Comparison of ENCODE assay signal across 1 cellular context in genomic region chr2:68828887-68829708, GRCh38.
TF ChIP-seq lines count a peak whose summit lies in the region.

No MANE protein-coding gene starts in this region.

TF ChIP-seq in K562, 482 proteins besides CTCF, POLR2A, EP300 and RAD21 (continued from another document and continues in another):
- TF ChIP-seq CUX1 (CRISPR knock-in tag; IDR thresholded peaks at IDR 0.05) (peak; percentile 24; the same call in 1 of the 2 replicates), CTBP1 (IDR thresholded peaks at IDR 0.05; ENCODE audit: borderline replicate concordance) (peak; percentile 86), ATF7 (IDR thresholded peaks at IDR 0.05) (0 out of 2 replicates have a peak, but pooled peaks have one; percentile 58), JUNB (CRISPR knock-in tag; conservative IDR thresholded peaks at IDR 0.05) (no peak), ZNF3 (CRISPR knock-in tag; IDR thresholded peaks at IDR 0.05) (no peak), ELF2 (CRISPR knock-in tag; IDR thresholded peaks at IDR 0.05) (no peak), TARDBP (IDR thresholded peaks at IDR 0.05) (0 out of 2 replicates have a peak, but pooled peaks have one; percentile 22), MTF1 (CRISPR knock-in tag; IDR thresholded peaks at IDR 0.05; ENCODE audit: borderline replicate concordance) (no peak), NR2C1 (IDR thresholded peaks at IDR 0.05) (0 out of 2 replicates have a peak, but pooled peaks have one; percentile 27), NR2C1 (tag; IDR thresholded peaks at IDR 0.05) (no peak), MIER1 (IDR thresholded peaks at IDR 0.05; ENCODE audit: low read depth) (no peak), ZNF766 (CRISPR knock-in tag; conservative IDR thresholded peaks at IDR 0.05) (no peak), FOSL1 (tag; conservative IDR thresholded peaks at IDR 0.05) (peak; percentile 70; the same call in 1 of the 2 replicates), U2AF1 (optimal IDR thresholded peaks at IDR 0.05; ENCODE audit: low read depth, low read length) (no peak), BHLHE40 (IDR thresholded peaks at IDR 0.05; ENCODE audit: low read length) (peak; percentile 98), SNIP1 (IDR thresholded peaks at IDR 0.05; ENCODE audit: low read depth) (no peak), FUS (optimal IDR thresholded peaks at IDR 0.05; ENCODE audit: low read depth, low read length) (no peak), ZNF699 (CRISPR knock-in tag; IDR thresholded peaks at IDR 0.05; ENCODE audit: insufficient replicate concordance) (no peak), ZNF134 (CRISPR knock-in tag; conservative IDR thresholded peaks at IDR 0.05) (no peak), ZBTB8A (IDR thresholded peaks at IDR 0.05; ENCODE audit: partially characterized antibody) (no peak), SPI1 (IDR thresholded peaks at IDR 0.05; ENCODE audit: borderline replicate concordance, low read depth, low read length) (peak; percentile 92), ZNF253 (CRISPR knock-in tag; conservative IDR thresholded peaks at IDR 0.05) (no peak), CHD2 (IDR thresholded peaks at IDR 0.05; ENCODE audit: low read depth, low read length) (no peak), RAD51 (IDR thresholded peaks at IDR 0.05; ENCODE audit: borderline replicate concordance, low read depth) (peak; percentile 94), ZNF280B (CRISPR knock-in tag; IDR thresholded peaks at IDR 0.05) (no peak), PPARD (CRISPR knock-in tag; IDR thresholded peaks at IDR 0.05) (no peak), SIRT6 (IDR thresholded peaks at IDR 0.05; ENCODE audit: low read depth, low read length) (no peak), ZNF778 (CRISPR knock-in tag; IDR thresholded peaks at IDR 0.05) (no peak), ZNF780A (CRISPR knock-in tag; IDR thresholded peaks at IDR 0.05) (no peak), EP400 (IDR thresholded peaks at IDR 0.05) (0 out of 2 replicates have a peak, but pooled peaks have one; percentile 50), TEAD2 (tag; IDR thresholded peaks at IDR 0.05) (peak; percentile 90), CEBPZ (IDR thresholded peaks at IDR 0.05; ENCODE audit: borderline replicate concordance, low read depth, low read length) (no peak), TCF3 (CRISPR knock-in tag; IDR thresholded peaks at IDR 0.05) (peak; percentile 49; the same call in 1 of the 2 replicates), CREM (IDR thresholded peaks at IDR 0.05; ENCODE audit: low read depth) (peak; percentile 84), HNRNPL (IDR thresholded peaks at IDR 0.05; ENCODE audit: low read depth, low read length) (no peak), MGA (IDR thresholded peaks at IDR 0.05) (peak; percentile 81), ATF3 (IDR thresholded peaks at IDR 0.05) (0 out of 2 replicates have a peak, but pooled peaks have one; percentile 19), ATF3 (CRISPR knock-in tag; conservative IDR thresholded peaks at IDR 0.05) (no peak; the same call in 1 of the 2 replicates)
- TF ChIP-seq, protein P1, sequence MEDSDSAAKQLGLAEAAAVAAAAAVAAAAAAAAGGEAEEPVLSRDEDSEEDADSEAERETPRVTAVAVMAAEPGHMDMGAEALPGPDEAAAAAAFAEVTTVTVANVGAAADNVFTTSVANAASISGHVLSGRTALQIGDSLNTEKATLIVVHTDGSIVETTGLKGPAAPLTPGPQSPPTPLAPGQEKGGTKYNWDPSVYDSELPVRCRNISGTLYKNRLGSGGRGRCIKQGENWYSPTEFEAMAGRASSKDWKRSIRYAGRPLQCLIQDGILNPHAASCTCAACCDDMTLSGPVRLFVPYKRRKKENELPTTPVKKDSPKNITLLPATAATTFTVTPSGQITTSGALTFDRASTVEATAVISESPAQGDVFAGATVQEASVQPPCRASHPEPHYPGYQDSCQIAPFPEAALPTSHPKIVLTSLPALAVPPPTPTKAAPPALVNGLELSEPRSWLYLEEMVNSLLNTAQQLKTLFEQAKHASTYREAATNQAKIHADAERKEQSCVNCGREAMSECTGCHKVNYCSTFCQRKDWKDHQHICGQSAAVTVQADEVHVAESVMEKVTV (CRISPR knock-in tag; IDR thresholded peaks at IDR 0.05) = no peak
